1 cellular context compared by ENCODE assay signal in genomic region chr3:23916886-23917815, GRCh38.
TF ChIP-seq lines count a peak whose summit lies in the region.

NKIRAS1 (minus strand) TSS chr3:23916990; CDS start chr3:23910904, 6,086 bp downstream.
RPL15 (plus strand) TSS chr3:23917132; CDS start chr3:23917860, 728 bp downstream.

TF ChIP-seq in K562, 482 proteins besides CTCF, POLR2A, EP300 and RAD21 (continued from another document and continues in another):
- TF ChIP-seq RUNX1 (IDR thresholded peaks at IDR 0.05; ENCODE audit: low read depth) (0 out of 2 replicates have a peak, but pooled peaks have one; percentile 23), NR2F6 (CRISPR knock-in tag; IDR thresholded peaks at IDR 0.05) (peak; percentile 10; the same call in 1 of the 2 replicates), TAF1 (IDR thresholded peaks at IDR 0.05; ENCODE audit: control insufficient read depth, extremely low read depth, insufficient read depth, low read length, severe bottlenecking) (peak; percentile 99), THRAP3 (IDR thresholded peaks at IDR 0.05; ENCODE audit: borderline replicate concordance) (peak; percentile 67), SRSF3 (IDR thresholded peaks at IDR 0.05; ENCODE audit: insufficient read depth, low read length) (peak; percentile 89), MXI1 (IDR thresholded peaks at IDR 0.05; ENCODE audit: low read depth, low read length) (peak; percentile 34; the same call in 1 of the 2 replicates), PYGO2 (tag; IDR thresholded peaks at IDR 0.05) (peak; percentile 58; the same call in 1 of the 2 replicates), SP1 (CRISPR knock-in tag; IDR thresholded peaks at IDR 0.05) (peak; percentile 99), POLR3A (IDR thresholded peaks at IDR 0.05; ENCODE audit: borderline replicate concordance, extremely low read depth, insufficient read depth, insufficient read length) (no peak), CCNT2 (IDR thresholded peaks at IDR 0.05; ENCODE audit: borderline replicate concordance, extremely low read depth, insufficient read length, low read depth, low read length) (peak; percentile 82), SRSF9 (IDR thresholded peaks at IDR 0.05; ENCODE audit: borderline replicate concordance, low read depth, low read length) (no peak), SMARCC2 (IDR thresholded peaks at IDR 0.05; ENCODE audit: low read depth) (no peak; the same call in 1 of the 2 replicates), NR4A1 (CRISPR knock-in tag; IDR thresholded peaks at IDR 0.05) (no peak), NR4A1 (tag; IDR thresholded peaks at IDR 0.05) (peak; percentile 72; the same call in 1 of the 2 replicates), LARP7 (IDR thresholded peaks at IDR 0.05) (peak; percentile 55; the same call in 1 of the 2 replicates), NCOA6 (IDR thresholded peaks at IDR 0.05) (no peak; the same call in 1 of the 2 replicates), RBM25 (IDR thresholded peaks at IDR 0.05; ENCODE audit: low read depth, low read length, severe bottlenecking) (no peak), HNRNPLL (IDR thresholded peaks at IDR 0.05; ENCODE audit: low read depth, low read length, poor library complexity, severe bottlenecking) (peak; percentile 91), SMC3 (conservative IDR thresholded peaks at IDR 0.05; ENCODE audit: insufficient read depth, low read depth, low read length) (peak; percentile 20; the same call in 1 of the 2 replicates), KHSRP (IDR thresholded peaks at IDR 0.05) (no peak), ZNF324 (CRISPR knock-in tag; IDR thresholded peaks at IDR 0.05) (no peak), MAFK (IDR thresholded peaks at IDR 0.05; ENCODE audit: low read length) (peak; percentile 29; the same call in 1 of the 2 replicates), PURB (CRISPR knock-in tag; IDR thresholded peaks at IDR 0.05; ENCODE audit: low read depth) (no peak), FOXJ2 (tag; IDR thresholded peaks at IDR 0.05) (peak; percentile 66; the same call in 1 of the 2 replicates), CBX5 (IDR thresholded peaks at IDR 0.05; ENCODE audit: borderline replicate concordance, low read depth) (0 out of 2 replicates have a peak, but pooled peaks have one; percentile 44), NR2C2 (CRISPR knock-in tag; IDR thresholded peaks at IDR 0.05) (peak; percentile 81), NR2C2 (tag; IDR thresholded peaks at IDR 0.05) (peak; percentile 73), SOX6 (IDR thresholded peaks at IDR 0.05) (peak; percentile 58; the same call in 1 of the 2 replicates), JUN (IDR thresholded peaks at IDR 0.05; ENCODE audit: borderline replicate concordance, low read depth, low read length) (peak; percentile 63; the same call in 1 of the 2 replicates), JUN (CRISPR knock-in tag; IDR thresholded peaks at IDR 0.05; ENCODE audit: borderline replicate concordance) (no peak), SMAD3 (CRISPR knock-in tag; conservative IDR thresholded peaks at IDR 0.05) (peak; percentile 84), ZNF165 (CRISPR knock-in tag; IDR thresholded peaks at IDR 0.05; ENCODE audit: borderline replicate concordance) (0 out of 2 replicates have a peak, but pooled peaks have one; percentile 35), TRIM25 (IDR thresholded peaks at IDR 0.05; ENCODE audit: borderline replicate concordance) (0 out of 2 replicates have a peak, but pooled peaks have one; percentile 12), YBX1 (IDR thresholded peaks at IDR 0.05) (no peak), SIN3B (IDR thresholded peaks at IDR 0.05; ENCODE audit: low read depth) (peak; percentile 76; the same call in 1 of the 2 replicates), LCOR (CRISPR knock-in tag; IDR thresholded peaks at IDR 0.05) (peak; percentile 100)
- TF ChIP-seq, protein P1, sequence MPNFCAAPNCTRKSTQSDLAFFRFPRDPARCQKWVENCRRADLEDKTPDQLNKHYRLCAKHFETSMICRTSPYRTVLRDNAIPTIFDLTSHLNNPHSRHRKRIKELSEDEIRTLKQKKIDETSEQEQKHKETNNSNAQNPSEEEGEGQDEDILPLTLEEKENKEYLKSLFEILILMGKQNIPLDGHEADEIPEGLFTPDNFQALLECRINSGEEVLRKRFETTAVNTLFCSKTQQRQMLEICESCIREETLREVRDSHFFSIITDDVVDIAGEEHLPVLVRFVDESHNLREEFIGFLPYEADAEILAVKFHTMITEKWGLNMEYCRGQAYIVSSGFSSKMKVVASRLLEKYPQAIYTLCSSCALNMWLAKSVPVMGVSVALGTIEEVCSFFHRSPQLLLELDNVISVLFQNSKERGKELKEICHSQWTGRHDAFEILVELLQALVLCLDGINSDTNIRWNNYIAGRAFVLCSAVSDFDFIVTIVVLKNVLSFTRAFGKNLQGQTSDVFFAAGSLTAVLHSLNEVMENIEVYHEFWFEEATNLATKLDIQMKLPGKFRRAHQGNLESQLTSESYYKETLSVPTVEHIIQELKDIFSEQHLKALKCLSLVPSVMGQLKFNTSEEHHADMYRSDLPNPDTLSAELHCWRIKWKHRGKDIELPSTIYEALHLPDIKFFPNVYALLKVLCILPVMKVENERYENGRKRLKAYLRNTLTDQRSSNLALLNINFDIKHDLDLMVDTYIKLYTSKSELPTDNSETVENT (CRISPR knock-in tag; IDR thresholded peaks at IDR 0.05) = peak; percentile 76; the same call in 1 of the 2 replicates
- TF ChIP-seq, protein P2, sequence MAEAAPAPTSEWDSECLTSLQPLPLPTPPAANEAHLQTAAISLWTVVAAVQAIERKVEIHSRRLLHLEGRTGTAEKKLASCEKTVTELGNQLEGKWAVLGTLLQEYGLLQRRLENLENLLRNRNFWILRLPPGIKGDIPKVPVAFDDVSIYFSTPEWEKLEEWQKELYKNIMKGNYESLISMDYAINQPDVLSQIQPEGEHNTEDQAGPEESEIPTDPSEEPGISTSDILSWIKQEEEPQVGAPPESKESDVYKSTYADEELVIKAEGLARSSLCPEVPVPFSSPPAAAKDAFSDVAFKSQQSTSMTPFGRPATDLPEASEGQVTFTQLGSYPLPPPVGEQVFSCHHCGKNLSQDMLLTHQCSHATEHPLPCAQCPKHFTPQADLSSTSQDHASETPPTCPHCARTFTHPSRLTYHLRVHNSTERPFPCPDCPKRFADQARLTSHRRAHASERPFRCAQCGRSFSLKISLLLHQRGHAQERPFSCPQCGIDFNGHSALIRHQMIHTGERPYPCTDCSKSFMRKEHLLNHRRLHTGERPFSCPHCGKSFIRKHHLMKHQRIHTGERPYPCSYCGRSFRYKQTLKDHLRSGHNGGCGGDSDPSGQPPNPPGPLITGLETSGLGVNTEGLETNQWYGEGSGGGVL (CRISPR knock-in tag; IDR thresholded peaks at IDR 0.05) = no peak
- TF ChIP-seq, protein P3, sequence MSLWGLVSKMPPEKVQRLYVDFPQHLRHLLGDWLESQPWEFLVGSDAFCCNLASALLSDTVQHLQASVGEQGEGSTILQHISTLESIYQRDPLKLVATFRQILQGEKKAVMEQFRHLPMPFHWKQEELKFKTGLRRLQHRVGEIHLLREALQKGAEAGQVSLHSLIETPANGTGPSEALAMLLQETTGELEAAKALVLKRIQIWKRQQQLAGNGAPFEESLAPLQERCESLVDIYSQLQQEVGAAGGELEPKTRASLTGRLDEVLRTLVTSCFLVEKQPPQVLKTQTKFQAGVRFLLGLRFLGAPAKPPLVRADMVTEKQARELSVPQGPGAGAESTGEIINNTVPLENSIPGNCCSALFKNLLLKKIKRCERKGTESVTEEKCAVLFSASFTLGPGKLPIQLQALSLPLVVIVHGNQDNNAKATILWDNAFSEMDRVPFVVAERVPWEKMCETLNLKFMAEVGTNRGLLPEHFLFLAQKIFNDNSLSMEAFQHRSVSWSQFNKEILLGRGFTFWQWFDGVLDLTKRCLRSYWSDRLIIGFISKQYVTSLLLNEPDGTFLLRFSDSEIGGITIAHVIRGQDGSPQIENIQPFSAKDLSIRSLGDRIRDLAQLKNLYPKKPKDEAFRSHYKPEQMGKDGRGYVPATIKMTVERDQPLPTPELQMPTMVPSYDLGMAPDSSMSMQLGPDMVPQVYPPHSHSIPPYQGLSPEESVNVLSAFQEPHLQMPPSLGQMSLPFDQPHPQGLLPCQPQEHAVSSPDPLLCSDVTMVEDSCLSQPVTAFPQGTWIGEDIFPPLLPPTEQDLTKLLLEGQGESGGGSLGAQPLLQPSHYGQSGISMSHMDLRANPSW (CRISPR knock-in tag; IDR thresholded peaks at IDR 0.05) = peak; percentile 89
- TF ChIP-seq, protein P4, sequence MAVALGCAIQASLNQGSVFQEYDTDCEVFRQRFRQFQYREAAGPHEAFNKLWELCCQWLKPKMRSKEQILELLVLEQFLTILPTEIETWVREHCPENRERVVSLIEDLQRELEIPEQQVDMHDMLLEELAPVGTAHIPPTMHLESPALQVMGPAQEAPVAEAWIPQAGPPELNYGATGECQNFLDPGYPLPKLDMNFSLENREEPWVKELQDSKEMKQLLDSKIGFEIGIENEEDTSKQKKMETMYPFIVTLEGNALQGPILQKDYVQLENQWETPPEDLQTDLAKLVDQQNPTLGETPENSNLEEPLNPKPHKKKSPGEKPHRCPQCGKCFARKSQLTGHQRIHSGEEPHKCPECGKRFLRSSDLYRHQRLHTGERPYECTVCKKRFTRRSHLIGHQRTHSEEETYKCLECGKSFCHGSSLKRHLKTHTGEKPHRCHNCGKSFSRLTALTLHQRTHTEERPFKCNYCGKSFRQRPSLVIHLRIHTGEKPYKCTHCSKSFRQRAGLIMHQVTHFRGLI (CRISPR knock-in tag; IDR thresholded peaks at IDR 0.05) = no peak
- TF ChIP-seq, protein P5, sequence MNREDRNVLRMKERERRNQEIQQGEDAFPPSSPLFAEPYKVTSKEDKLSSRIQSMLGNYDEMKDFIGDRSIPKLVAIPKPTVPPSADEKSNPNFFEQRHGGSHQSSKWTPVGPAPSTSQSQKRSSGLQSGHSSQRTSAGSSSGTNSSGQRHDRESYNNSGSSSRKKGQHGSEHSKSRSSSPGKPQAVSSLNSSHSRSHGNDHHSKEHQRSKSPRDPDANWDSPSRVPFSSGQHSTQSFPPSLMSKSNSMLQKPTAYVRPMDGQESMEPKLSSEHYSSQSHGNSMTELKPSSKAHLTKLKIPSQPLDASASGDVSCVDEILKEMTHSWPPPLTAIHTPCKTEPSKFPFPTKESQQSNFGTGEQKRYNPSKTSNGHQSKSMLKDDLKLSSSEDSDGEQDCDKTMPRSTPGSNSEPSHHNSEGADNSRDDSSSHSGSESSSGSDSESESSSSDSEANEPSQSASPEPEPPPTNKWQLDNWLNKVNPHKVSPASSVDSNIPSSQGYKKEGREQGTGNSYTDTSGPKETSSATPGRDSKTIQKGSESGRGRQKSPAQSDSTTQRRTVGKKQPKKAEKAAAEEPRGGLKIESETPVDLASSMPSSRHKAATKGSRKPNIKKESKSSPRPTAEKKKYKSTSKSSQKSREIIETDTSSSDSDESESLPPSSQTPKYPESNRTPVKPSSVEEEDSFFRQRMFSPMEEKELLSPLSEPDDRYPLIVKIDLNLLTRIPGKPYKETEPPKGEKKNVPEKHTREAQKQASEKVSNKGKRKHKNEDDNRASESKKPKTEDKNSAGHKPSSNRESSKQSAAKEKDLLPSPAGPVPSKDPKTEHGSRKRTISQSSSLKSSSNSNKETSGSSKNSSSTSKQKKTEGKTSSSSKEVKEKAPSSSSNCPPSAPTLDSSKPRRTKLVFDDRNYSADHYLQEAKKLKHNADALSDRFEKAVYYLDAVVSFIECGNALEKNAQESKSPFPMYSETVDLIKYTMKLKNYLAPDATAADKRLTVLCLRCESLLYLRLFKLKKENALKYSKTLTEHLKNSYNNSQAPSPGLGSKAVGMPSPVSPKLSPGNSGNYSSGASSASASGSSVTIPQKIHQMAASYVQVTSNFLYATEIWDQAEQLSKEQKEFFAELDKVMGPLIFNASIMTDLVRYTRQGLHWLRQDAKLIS (CRISPR knock-in tag; IDR thresholded peaks at IDR 0.05) = peak; percentile 99
- TF ChIP-seq, protein P6, sequence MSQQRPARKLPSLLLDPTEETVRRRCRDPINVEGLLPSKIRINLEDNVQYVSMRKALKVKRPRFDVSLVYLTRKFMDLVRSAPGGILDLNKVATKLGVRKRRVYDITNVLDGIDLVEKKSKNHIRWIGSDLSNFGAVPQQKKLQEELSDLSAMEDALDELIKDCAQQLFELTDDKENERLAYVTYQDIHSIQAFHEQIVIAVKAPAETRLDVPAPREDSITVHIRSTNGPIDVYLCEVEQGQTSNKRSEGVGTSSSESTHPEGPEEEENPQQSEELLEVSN (IDR thresholded peaks at IDR 0.05; ENCODE audit: borderline replicate concordance in 1 of 2, extremely low read depth in 1 of 2, insufficient read depth in 1 of 2, insufficient read length in 1 of 2, low read depth in 1 of 2, low read length in 1 of 2, poor library complexity in 1 of 2, severe bottlenecking in 1 of 2) = peak; percentile 78 to 84
- TF ChIP-seq, protein P7, sequence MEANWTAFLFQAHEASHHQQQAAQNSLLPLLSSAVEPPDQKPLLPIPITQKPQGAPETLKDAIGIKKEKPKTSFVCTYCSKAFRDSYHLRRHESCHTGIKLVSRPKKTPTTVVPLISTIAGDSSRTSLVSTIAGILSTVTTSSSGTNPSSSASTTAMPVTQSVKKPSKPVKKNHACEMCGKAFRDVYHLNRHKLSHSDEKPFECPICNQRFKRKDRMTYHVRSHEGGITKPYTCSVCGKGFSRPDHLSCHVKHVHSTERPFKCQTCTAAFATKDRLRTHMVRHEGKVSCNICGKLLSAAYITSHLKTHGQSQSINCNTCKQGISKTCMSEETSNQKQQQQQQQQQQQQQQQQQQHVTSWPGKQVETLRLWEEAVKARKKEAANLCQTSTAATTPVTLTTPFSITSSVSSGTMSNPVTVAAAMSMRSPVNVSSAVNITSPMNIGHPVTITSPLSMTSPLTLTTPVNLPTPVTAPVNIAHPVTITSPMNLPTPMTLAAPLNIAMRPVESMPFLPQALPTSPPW (CRISPR knock-in tag; IDR thresholded peaks at IDR 0.05) = peak; percentile 92
